ENCODE assay signal across 13 cellular contexts in the genomic region with DNA sequence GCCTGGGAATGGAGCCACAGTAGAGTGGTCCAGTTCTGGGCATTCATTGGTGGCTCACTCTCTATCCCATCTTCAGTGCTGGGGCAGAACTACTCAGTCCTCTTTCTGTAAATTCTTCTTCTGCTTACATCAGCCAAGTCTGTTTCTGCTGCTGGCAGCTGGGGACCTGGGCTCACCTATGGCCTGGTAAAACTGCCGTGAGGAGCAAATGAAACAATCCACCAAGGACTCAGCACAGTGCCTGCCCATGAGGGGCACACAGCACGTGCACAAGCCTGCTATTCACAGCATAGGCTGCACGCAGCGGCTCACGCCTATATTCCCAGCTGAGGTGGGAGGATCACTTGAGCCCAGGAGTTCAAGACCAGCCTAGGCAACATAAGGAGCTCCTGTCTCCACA.
"Had no signal": no experiment of that assay in that cellular context is flagged by ENCODE, and none has a peak within 500 bp of the region (broad histone marks: within the 10 kb centered on the region; RNA-seq: fewer than 3 reads in every experiment).

No MANE protein-coding gene starts in this region.

- H3K9ac ChIP-seq: parathyroid adenoma had no signal

- H3K27ac ChIP-seq: parathyroid adenoma had no signal

- H3K4me3 ChIP-seq: hepatocyte, skin epidermis had no signal

- H3K27me3 ChIP-seq: hepatocyte had no signal

- ATAC-seq: activated T-helper 17 cell treated with anti-CD3 and anti-CD28 coated beads, Interleukin-2, amount 50 U/mL, for 72 hours; effector memory CD8-positive, alpha-beta T cell; T-helper 17 cell had no signal

- DNase-seq: activated CD4-positive, alpha-beta T cell treated with anti-CD3 and anti-CD28 coated beads, Interleukin-2, amount 50 U/mL, for 1 hour; activated naive CD4-positive, alpha-beta T cell treated with anti-CD3 and anti-CD28 coated beads, Interleukin-2, amount 10 ng/mL, durations not matched to agents 7 days and 5 days; activated T-cell treated with anti-CD3 and anti-CD28 coated beads for 4 hours; caudate nucleus; effector memory CD8-positive, alpha-beta T cell; erythroblast; retina; stimulated activated CD4-positive, alpha-beta T cell treated with anti-CD3 and anti-CD28 coated beads, Interleukin-4, amount 100 ng/mL, for 4 hours; T-helper 17 cell had no signal

- H2AFZ ChIP-seq: hepatocyte, parathyroid adenoma had no signal
